In genomic region chr17:16652252-16652651, GRCh38 we compare ENCODE assay signal across 10 cellular contexts. TPM values are rescaled to one million over a fixed set of nuclear protein-coding genes. Genes with fewer than 3 reads are reported as not detected.
A peak's percentile ranks its signal among the peaks of the same experiment; 100 is the strongest.
DNase-seq lines count a peak whose midpoint lies in the region; ATAC-seq, FAIRE-seq and TF ChIP-seq lines count a peak whose summit lies in the region.
"Had no signal": no experiment of that assay in that cellular context is flagged by ENCODE, and none has a peak within 500 bp of the region (broad histone marks: within the 10 kb centered on the region; RNA-seq: fewer than 3 reads in every experiment).

No MANE protein-coding gene starts in this region.

- FAIRE-seq in H1 (lab: Jason Lieb, UNC), result no peak

- no peak for DNase-seq in T-helper 2 cell treated with Interferon-gamma antibody and Interleukin-4, amounts not matched to agents 5 μg/mL and 100 μg/mL, for 36 hours (ENCODE audit: low spot score)
- no peak for DNase-seq in T-helper 2 cell
- DNase-seq in Karpas-422, result no peak
- DNase-seq in H1 (ENCODE audit: low read depth in 1 of 2, low spot score in 2 of 2), result no peak
- no peak for DNase-seq in neural progenitor cell (ENCODE audit: low spot score)
- DNase-seq in A172 (ENCODE audit: low spot score), result no peak
- no peak for DNase-seq in pons (ENCODE audit: low spot score)
- no peak for DNase-seq in upper lobe of left lung
- DNase-seq: left lung, NCI-H1092 had no signal

- ATAC-seq in upper lobe of left lung (ENCODE audit: low FRiP score in 2 of 2), result no peak

- 86% methylated on average over 4 of the region's 4 CpGs; no CpG with 5 or more reads in 1 of the 2 experiments for WGBS in H1 (ENCODE audit: extremely low coverage in 1 of 2, insufficient coverage in 1 of 2, insufficient read length in 1 of 2, insufficient replicate concordance in 2 of 2, low coverage in 1 of 2, low lambda C conversion rate in 2 of 2, missing lambda C conversion rate in 1 of 2), 2 experiments
- WGBS in upper lobe of left lung, 2 donors, result 93 to 94% methylated on average over 4 of the region's 4 CpGs

- H3K27me3 ChIP-seq in Karpas-422 (ENCODE audit: low read length) (no peaks in the 10 kb centered on the region), H1 (replicated peaks in 1 of 4; ENCODE audit: control insufficient read depth in 3 of 4, extremely low read depth in 1 of 4, insufficient read depth in 3 of 4, low read length in 3 of 4) (no peaks in the 10 kb centered on the region), neural progenitor cell (no peaks in the 10 kb centered on the region), upper lobe of left lung (no peaks in the 10 kb centered on the region)
- H3K27me3 ChIP-seq: left lung had no signal

- H3K23me2 ChIP-seq in H1 (ENCODE audit: low read depth, low read length), result peaks cover 5% of the 10 kb centered on the region; the same call in 1 of the 2 replicates

- H3K79me2 ChIP-seq in Karpas-422 (ENCODE audit: low read length) (peaks cover 25% of the 10 kb centered on the region), H1 (ENCODE audit: control insufficient read depth in 1 of 2, insufficient read depth in 2 of 2, low read length in 2 of 2) (no peaks in the 10 kb centered on the region), neural progenitor cell (ENCODE audit: low read depth) (no peaks in the 10 kb centered on the region)

- H3K9me3 ChIP-seq in Karpas-422 (ENCODE audit: low read length) (no peaks in the 10 kb centered on the region), H1 (ENCODE audit: insufficient read depth in 2 of 2, low read depth in 1 of 2, low read length in 1 of 2) (no peaks in the 10 kb centered on the region), neural progenitor cell (ENCODE audit: low read depth) (no peaks in the 10 kb centered on the region), upper lobe of left lung (no peaks in the 10 kb centered on the region)
- H3K9me3 ChIP-seq: left lung had no signal

- no peak overlapping the region for H4K5ac ChIP-seq in H1 (ENCODE audit: insufficient read length, low read depth, low read length)

- TF ChIP-seq POLR2A in H1 (IDR thresholded peaks at IDR 0.05; ENCODE audit: control extremely low read depth in 1 of 2, low read depth in 2 of 2, low read length in 2 of 2) (no peak), upper lobe of left lung (IDR thresholded peaks at IDR 0.05) (no peak)

- H3K36me3 ChIP-seq in Karpas-422 (ENCODE audit: insufficient read depth, low read length), result peaks cover 6% of the 10 kb centered on the region
- H3K36me3 ChIP-seq in H1 (ENCODE audit: control insufficient read depth in 2 of 4, insufficient read depth in 4 of 4, low read length in 3 of 4), result no peaks in the 10 kb centered on the region
- no peaks in the 10 kb centered on the region for H3K36me3 ChIP-seq in neural progenitor cell
- H3K36me3 ChIP-seq in upper lobe of left lung, result peaks cover 0 to 8% (median 0%) of the 10 kb centered on the region in 4 donors

- H3K9me2 ChIP-seq in Karpas-422 (replicated peaks; ENCODE audit: insufficient read depth, low read length), result no peaks in the 10 kb centered on the region

- no peak overlapping the region for H2BK20ac ChIP-seq in H1 (ENCODE audit: low read length)

- no peak overlapping the region for H2AFZ ChIP-seq in Karpas-422 (ENCODE audit: low read length)
- no peak overlapping the region for H2AFZ ChIP-seq in H1 (ENCODE audit: low read length)
- H2AFZ ChIP-seq in neural progenitor cell (replicated peaks), result no peak overlapping the region

- H3K9me3 Mint-ChIP-seq in T-helper 2 cell treated with Interferon-gamma antibody and Interleukin-4, amounts not matched to agents 5 μg/mL and 100 μg/mL, for 36 hours, result no peaks in the 10 kb centered on the region
- peaks cover 3% of the 10 kb centered on the region for H3K9me3 Mint-ChIP-seq in neural progenitor cell

- no peak overlapping the region for H2BK5ac ChIP-seq in H1 (ENCODE audit: low read depth, low read length)

- no peak overlapping the region for H4K8ac ChIP-seq in H1 (ENCODE audit: extremely low read depth, insufficient read depth, low read length)

- H2BK15ac ChIP-seq in H1 (ENCODE audit: low read length), result no peak overlapping the region

- H3K23ac ChIP-seq in H1 (ENCODE audit: insufficient read length), result no peak overlapping the region

- H2BK120ac ChIP-seq in H1 (replicated peaks; ENCODE audit: low read depth, low read length), result no peak overlapping the region

- peak overlapping the region; percentile 20 for H3K4me3 Mint-ChIP-seq in T-helper 2 cell treated with Interferon-gamma antibody and Interleukin-4, amounts not matched to agents 5 μg/mL and 100 μg/mL, for 36 hours
- H3K4me3 Mint-ChIP-seq in neural progenitor cell, result peak overlapping the region; percentile 85

- no peak overlapping the region for H3K27ac Mint-ChIP-seq in T-helper 2 cell treated with Interferon-gamma antibody and Interleukin-4, amounts not matched to agents 5 μg/mL and 100 μg/mL, for 36 hours
- peak overlapping the region; percentile 10 for H3K27ac Mint-ChIP-seq in neural progenitor cell

- H3K9ac ChIP-seq in Karpas-422 (ENCODE audit: low read length) (peak overlapping the region; percentile 92; the same call in 1 of the 2 replicates), H1 (replicated peaks in 1 of 4; ENCODE audit: extremely low read depth in 1 of 4, low read depth in 3 of 4, low read length in 3 of 4) (no peak overlapping the region), neural progenitor cell (no peak overlapping the region)

- H3K4me2 ChIP-seq in Karpas-422 (ENCODE audit: low read depth, low read length, poor library complexity, severe bottlenecking) (peak overlapping the region; percentile 88), H1 (ENCODE audit: insufficient read depth in 1 of 2, low read depth in 2 of 2, low read length in 2 of 2) (peak overlapping the region; percentile 87 to 90), neural progenitor cell (peak overlapping the region; percentile 73)

- H2AK5ac ChIP-seq in H1 (ENCODE audit: low read depth, low read length), result no peak overlapping the region

- H3K36me3 Mint-ChIP-seq in T-helper 2 cell treated with Interferon-gamma antibody and Interleukin-4, amounts not matched to agents 5 μg/mL and 100 μg/mL, for 36 hours (ENCODE audit: low read depth), result peaks cover 5% of the 10 kb centered on the region
- H3K36me3 Mint-ChIP-seq in neural progenitor cell, result peaks cover 32% of the 10 kb centered on the region

- H3K14ac ChIP-seq in H1 (ENCODE audit: insufficient read length), result no peak overlapping the region

- peaks cover 11% of the 10 kb centered on the region for H3F3A ChIP-seq in neural progenitor cell (ENCODE audit: low read depth)

- no peak overlapping the region for H3K56ac ChIP-seq in H1 (replicated peaks; ENCODE audit: insufficient read length, low read depth, low read length)

- H3K27me3 Mint-ChIP-seq in T-helper 2 cell treated with Interferon-gamma antibody and Interleukin-4, amounts not matched to agents 5 μg/mL and 100 μg/mL, for 36 hours (ENCODE audit: low read depth), result peaks cover 9% of the 10 kb centered on the region
- H3K27me3 Mint-ChIP-seq in neural progenitor cell (ENCODE audit: insufficient read depth, low read depth), result no peaks in the 10 kb centered on the region

- TF ChIP-seq CTCF in H1 (IDR thresholded peaks at IDR 0.05; ENCODE audit: control extremely low read depth in 1 of 3, insufficient read depth in 1 of 3, low read depth in 1 of 3, low read length in 3 of 3) (no peak), neural progenitor cell (IDR thresholded peaks at IDR 0.05) (no peak), upper lobe of left lung (IDR thresholded peaks at IDR 0.05) (no peak)

- H4K20me1 ChIP-seq in Karpas-422 (ENCODE audit: insufficient read depth, low read depth, low read length), result no peaks in the 10 kb centered on the region
- no peaks in the 10 kb centered on the region for H4K20me1 ChIP-seq in H1 (replicated peaks in 1 of 2; ENCODE audit: control insufficient read depth in 1 of 2, insufficient read depth in 2 of 2, low read length in 2 of 2)
- no peaks in the 10 kb centered on the region for H4K20me1 ChIP-seq in neural progenitor cell (ENCODE audit: low read depth)

- H3K4ac ChIP-seq in H1 (replicated peaks; ENCODE audit: insufficient read length, low read depth, low read length), result no peak overlapping the region

- POLR2A ChIA-PET in H1 (lab: Charles Lee; ENCODE audit: partially characterized antibody), result interaction anchor here (0.6 to 1.7 kb wide), 2 partner anchors 141 to 334 kb away, joined by 3 read pairs; no protein-coding TSS in a partner anchor

- no peak overlapping the region for H4K91ac ChIP-seq in H1 (replicated peaks; ENCODE audit: insufficient read length, low read length)

- no peak overlapping the region for H3K18ac ChIP-seq in H1 (ENCODE audit: extremely low read depth, low read length)

- no peaks in the 10 kb centered on the region for H3K79me1 ChIP-seq in H1 (ENCODE audit: low read depth, low read length)

- H3K4me1 Mint-ChIP-seq in T-helper 2 cell treated with Interferon-gamma antibody and Interleukin-4, amounts not matched to agents 5 μg/mL and 100 μg/mL, for 36 hours (ENCODE audit: low read depth), result peaks cover 9% of the 10 kb centered on the region
- peaks cover 13% of the 10 kb centered on the region for H3K4me1 Mint-ChIP-seq in neural progenitor cell

- TF ChIP-seq RAD21 in H1 (IDR thresholded peaks at IDR 0.05 in 1 of 2, conservative IDR thresholded peaks at IDR 0.05 in 1 of 2; ENCODE audit: low read depth in 2 of 2, low read length in 2 of 2), result no peak

- H3K4me3 ChIP-seq in Karpas-422 (ENCODE audit: low read length), result peak overlapping the region; percentile 89
- peak overlapping the region in 2 of 4 experiments; percentile 42 to 72; a peak in 1 of 8 replicates for H3K4me3 ChIP-seq in H1 (ENCODE audit: extremely low read depth in 1 of 4, insufficient read depth in 2 of 4, low read depth in 3 of 4, low read length in 4 of 4)
- peak overlapping the region; percentile 60 for H3K4me3 ChIP-seq in neural progenitor cell
- no peak overlapping the region for H3K4me3 ChIP-seq in upper lobe of left lung

- TF ChIP-seq EP300 in H1 (IDR thresholded peaks at IDR 0.05; ENCODE audit: borderline replicate concordance in 1 of 2, low read depth in 2 of 2, low read length in 2 of 2), result no peak
- no peak for TF ChIP-seq EP300 in upper lobe of left lung (IDR thresholded peaks at IDR 0.05)

- H3K27ac ChIP-seq in Karpas-422 (ENCODE audit: low read length), result no peak overlapping the region
- no peak overlapping the region for H3K27ac ChIP-seq in H1 (ENCODE audit: low read depth, low read length)
- no peak overlapping the region for H3K27ac ChIP-seq in neural progenitor cell
- H3K27ac ChIP-seq in upper lobe of left lung, result peak overlapping the region in 2 of 4 donors; percentile 93

- H2BK12ac ChIP-seq in H1 (ENCODE audit: low read depth, low read length), result no peak overlapping the region

- CTCF ChIA-PET in H1 (lab: Charles Lee; ENCODE audit: partially characterized antibody), result interaction anchor here (1.1 to 3.4 kb wide), 2 partner anchors 11 to 63 kb away, joined by 3 to 9 read pairs; no protein-coding TSS in a partner anchor

- peaks cover 15% of the 10 kb centered on the region for H3K4me1 ChIP-seq in Karpas-422 (ENCODE audit: low read length)
- peaks cover 1 to 9% (median 4%) of the 10 kb centered on the region in 4 experiments; a peak in 4 of 7 replicates for H3K4me1 ChIP-seq in H1 (replicated peaks in 1 of 4; ENCODE audit: control insufficient read depth in 3 of 4, insufficient read depth in 4 of 4, low read length in 3 of 4)
- peaks cover 10% of the 10 kb centered on the region for H3K4me1 ChIP-seq in neural progenitor cell
- peaks cover 10 to 12% (median 11%) of the 10 kb centered on the region in 4 donors for H3K4me1 ChIP-seq in upper lobe of left lung

RNA-seq across cellular contexts. Expression of gene ZNF624, which starts 1.4 kb away (rescaled TPM):
- 3.8 and 4.8 TPM in 2 replicates for total RNA-seq in Karpas-422 (2014; rRNA removed; shearing (Covaris generic); ENCODE audit: low replicate concordance)
- 2.5 and 2.7 TPM in 2 replicates for total RNA-seq in H1 (2021; fragmentation: NEBNext Ultra II Directional; extraction: Animal tissue kit (Norgen Biotek cat#: 25700))
- polyA plus RNA-seq in H1 (2011; rRNA removed), result 0.39 and 1.0 TPM in 2 replicates
- polyA plus RNA-seq in H1 (2011; cell fraction: cytosol; rRNA removed), result 0.71 TPM
- 0.24 TPM for polyA plus RNA-seq in H1 (2011; cell fraction: nucleus; rRNA removed)
- polyA plus RNA-seq in H1 (2012, experiment 1 of 2), result 0.77 to 1.1 TPM (median 1.1 TPM) in 4 replicates
- polyA plus RNA-seq in H1 (2012, experiment 2 of 2), result 0.10 TPM
- polyA plus RNA-seq in H1 (2013, experiment 1 of 2), result 1.0 TPM
- polyA plus RNA-seq in H1 (2013, experiment 2 of 2), result 1.2 TPM
- polyA minus RNA-seq in H1 (2011; rRNA and poly(A)+ RNA removed), result 1.5 and 1.6 TPM in 2 replicates
- 4.8 TPM for polyA minus RNA-seq in H1 (2011; cell fraction: cytosol; rRNA and poly(A)+ RNA removed)
- 4.7 TPM for polyA minus RNA-seq in H1 (2011; cell fraction: nucleus; rRNA and poly(A)+ RNA removed)
- total RNA-seq in neural progenitor cell (ENCODE audit: low replicate concordance), result 6.8 and 8.4 TPM in 2 replicates
- total RNA-seq in A172 (2014; rRNA removed; shearing (Covaris generic)), result 6.8 and 8.8 TPM in 2 replicates
- 1 to 10 TPM; 1.4 to 6.0 (median 3.7) TPM for total RNA-seq in upper lobe of left lung

RNA-seq across cellular contexts. Expression of gene CCDC144A, which starts 37.8 kb away (rescaled TPM):
- not detected in 2 replicates for total RNA-seq in Karpas-422 (2014; rRNA removed; shearing (Covaris generic); ENCODE audit: low replicate concordance)
- 1.6 and 1.7 TPM in 2 replicates for total RNA-seq in H1 (2021; fragmentation: NEBNext Ultra II Directional; extraction: Animal tissue kit (Norgen Biotek cat#: 25700))
- polyA plus RNA-seq in H1 (2011; rRNA removed), result 0.31 and 0.35 TPM in 2 replicates
- polyA plus RNA-seq in H1 (2011; cell fraction: cytosol; rRNA removed), result 0.41 TPM
- polyA plus RNA-seq in H1 (2011; cell fraction: nucleus; rRNA removed), result 1.4 TPM
- polyA plus RNA-seq in H1 (2012, experiment 1 of 2), result 0.25 to 1.1 TPM (median 0.51 TPM) in 4 replicates
- polyA plus RNA-seq in H1 (2012, experiment 2 of 2), result 0.10 TPM
- polyA plus RNA-seq in H1 (2013, experiment 1 of 2), result 0.77 TPM
- polyA plus RNA-seq in H1 (2013, experiment 2 of 2), result 0.64 TPM
- 1.9 and 6.9 TPM in 2 replicates for polyA minus RNA-seq in H1 (2011; rRNA and poly(A)+ RNA removed)
- 1.2 TPM for polyA minus RNA-seq in H1 (2011; cell fraction: cytosol; rRNA and poly(A)+ RNA removed)
- 9.3 TPM for polyA minus RNA-seq in H1 (2011; cell fraction: nucleus; rRNA and poly(A)+ RNA removed)
- total RNA-seq in neural progenitor cell (ENCODE audit: low replicate concordance), result 5.4 and 8.2 TPM in 2 replicates
- total RNA-seq in A172 (2014; rRNA removed; shearing (Covaris generic)), result 4.0 and 4.4 TPM in 2 replicates
- 10 to 100 TPM in 1 of 6 donors, 1 to 10 TPM in 5; 1.1 to 16.9 (median 7.6) TPM for total RNA-seq in upper lobe of left lung

Comparison
In these comparisons a context has a peak if more than half of its experiments do, and no peak if none do; other contexts are left out.
1. H3K4me3 ChIP-seq: peak in Karpas-422 (single experiment) and neural progenitor cell (single experiment); none in upper lobe of left lung (0 of 4).
2. Peak in every context shown above with its lines, with median percentiles within 50 percentile points of each other: H3K4me2 ChIP-seq.